ENCODE assay signal across 8 cellular contexts in genomic region chr16:54936979-54937672, GRCh38. TPM values are rescaled to one million over a fixed set of nuclear protein-coding genes. Genes with fewer than 3 reads are reported as not detected.
DNase-seq lines count a peak whose midpoint lies in the region; ATAC-seq and TF ChIP-seq lines count a peak whose summit lies in the region.

No MANE protein-coding gene starts in this region.

- H3K36me3 ChIP-seq in transverse colon: no peaks in the 10 kb centered on the region

- H3K27me3 ChIP-seq in transverse colon: peaks cover 100% of the 10 kb centered on the region

- no peaks in the 10 kb centered on the region for H3K9me3 ChIP-seq in transverse colon

- in situ Hi-C loops in transverse colon (cut with MboI; ENCODE audit: low pct_ligation_motif_present in 1 of 4, low pct_unique_long_range_greater_than_20kb in 1 of 4, low sequenced_read_pairs in 3 of 4): loop anchor here in 1 of 4 donors (25.0 kb wide), 1 partner anchor 650 kb away; the partner anchor contains the start of gene IRX3

- WGBS in transverse colon (ENCODE audit: low coverage in 1 of 2), 2 donors: 5% methylated on average over 32 of the region's 39 CpGs; no CpG with 5 or more reads in 1 of the 2 donors

- peaks cover 100% of the 10 kb centered on the region for H3K27me3 Mint-ChIP-seq in activated naive CD4-positive, alpha-beta T cell treated with anti-CD3 and anti-CD28 coated beads, Interleukin-2, amount 10 ng/mL, durations not matched to agents 7 days and 5 days
- peaks cover 97% of the 10 kb centered on the region for H3K27me3 Mint-ChIP-seq in brain

- H3K4me1 ChIP-seq in transverse colon: peaks cover 7 to 30% (median 23%) of the 10 kb centered on the region in 4 donors

- no peak overlapping the region for H3K27ac ChIP-seq in transverse colon

- TF ChIP-seq CTCF in brain (conservative IDR thresholded peaks at IDR 0.05): peak; percentile 66 to 95
- peak in 3 of 5 experiments; percentile 18 to 30 (median 23) for TF ChIP-seq CTCF in transverse colon (IDR thresholded peaks at IDR 0.05)

- H3K4me3 ChIP-seq in transverse colon: peak overlapping the region in 1 of 4 donors; percentile 28

- TF ChIP-seq POLR2A in transverse colon (IDR thresholded peaks at IDR 0.05): no peak

- H3K27ac Mint-ChIP-seq in activated naive CD4-positive, alpha-beta T cell treated with anti-CD3 and anti-CD28 coated beads, Interleukin-2, amount 10 ng/mL, durations not matched to agents 7 days and 5 days: peak overlapping the region; percentile 75
- H3K27ac Mint-ChIP-seq in brain: peak overlapping the region in 3 of 5 experiments; percentile 93

- DNase-seq in activated naive CD4-positive, alpha-beta T cell treated with anti-CD3 and anti-CD28 coated beads, Interleukin-2, amount 10 ng/mL, durations not matched to agents 7 days and 5 days: no peak
- DNase-seq in activated naive CD4-positive, alpha-beta T cell (lab: John Stamatoyannopoulos, UW): no peak
- DNase-seq in kidney tubule cell (ENCODE audit: low spot score) (peak; percentile 60), transverse colon (no peak), HCEC 1CT (no peak)

- H3K4me3 Mint-ChIP-seq in activated naive CD4-positive, alpha-beta T cell treated with anti-CD3 and anti-CD28 coated beads, Interleukin-2, amount 10 ng/mL, durations not matched to agents 7 days and 5 days: peak overlapping the region; percentile 13
- peak overlapping the region; percentile 76 to 91 (median 88) for H3K4me3 Mint-ChIP-seq in brain

- TF ChIP-seq EP300 in transverse colon (IDR thresholded peaks at IDR 0.05; ENCODE audit: low read depth): no peak

- peaks cover 4% of the 10 kb centered on the region for H3K9me3 Mint-ChIP-seq in activated naive CD4-positive, alpha-beta T cell treated with anti-CD3 and anti-CD28 coated beads, Interleukin-2, amount 10 ng/mL, durations not matched to agents 7 days and 5 days
- peaks cover 0 to 8% (median 0%) of the 10 kb centered on the region in 5 experiments for H3K9me3 Mint-ChIP-seq in brain

- ATAC-seq in HG02884 (IDR thresholded peaks at IDR 0.05; ENCODE audit: unreplicated experiment) (no peak), GM18520 (IDR thresholded peaks at IDR 0.05; ENCODE audit: unreplicated experiment) (no peak)

- H3K36me3 Mint-ChIP-seq in activated naive CD4-positive, alpha-beta T cell treated with anti-CD3 and anti-CD28 coated beads, Interleukin-2, amount 10 ng/mL, durations not matched to agents 7 days and 5 days: peaks cover 8% of the 10 kb centered on the region
- peaks cover 24% of the 10 kb centered on the region for H3K36me3 Mint-ChIP-seq in brain

- intact Hi-C loops in transverse colon (cut with DNase I; ENCODE audit: low total_unique reads): no loop called here

- H3K4me1 Mint-ChIP-seq in activated naive CD4-positive, alpha-beta T cell treated with anti-CD3 and anti-CD28 coated beads, Interleukin-2, amount 10 ng/mL, durations not matched to agents 7 days and 5 days: peaks cover 20% of the 10 kb centered on the region
- H3K4me1 Mint-ChIP-seq in brain: peaks cover 63% of the 10 kb centered on the region

- CTCF ChIA-PET in activated naive CD4-positive, alpha-beta T cell treated with anti-CD3 and anti-CD28 coated beads, Interleukin-2, amount 10 ng/mL, durations not matched to agents 7 days and 5 days (lab: Charles Lee): interaction anchor here (1.2 kb wide), 1 partner anchor 650 kb away, joined by 3 read pairs; no protein-coding TSS in a partner anchor

RNA-seq across cellular contexts. Expression of gene IRX5, which starts 6.5 kb away (rescaled TPM):
- 7.9 TPM for polyA plus RNA-seq in brain (ENCODE audit: insufficient read depth, low read depth, low replicate concordance)
- total RNA-seq in transverse colon: not detected
